11 cellular contexts compared by ENCODE assay signal in the genomic region with DNA sequence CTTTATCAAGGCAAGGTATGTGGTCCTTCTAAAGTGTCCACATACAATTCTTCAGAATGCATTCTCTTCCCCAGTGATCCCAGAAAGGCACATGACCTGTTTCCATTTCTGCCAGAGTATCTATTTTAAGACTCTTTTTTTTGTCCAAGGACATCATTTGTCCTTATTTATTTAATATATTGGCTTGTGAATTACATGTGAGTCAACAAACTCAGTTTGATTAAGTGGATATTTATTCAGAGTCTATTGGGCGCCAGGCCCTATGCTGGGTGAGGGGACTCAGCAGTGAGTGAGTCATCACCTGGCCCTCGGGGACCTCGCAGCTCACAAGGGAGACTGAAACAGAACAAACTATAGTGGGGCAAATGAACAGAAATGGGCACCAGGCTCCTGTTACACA.
A peak's percentile ranks its signal among the peaks of the same experiment; 100 is the strongest.
DNase-seq lines count a peak whose midpoint lies in the region; ATAC-seq and TF ChIP-seq lines count a peak whose summit lies in the region.
"Had no signal": no experiment of that assay in that cellular context is flagged by ENCODE, and none has a peak within 500 bp of the region (broad histone marks: within the 10 kb centered on the region; RNA-seq: fewer than 3 reads in every experiment).

No MANE protein-coding gene starts in this region.

- H3K4me1 ChIP-seq in BE2C, result peaks cover 2% of the 10 kb centered on the region; the same call in 1 of the 2 replicates

- no peaks in the 10 kb centered on the region for H3K27me3 Mint-ChIP-seq in stimulated activated naive CD8-positive, alpha-beta T cell treated with anti-CD3 and anti-CD28 coated beads, Interleukin-15, amount 100 ng/mL, for 72 hours

- DNase-seq in BE2C (peak; percentile 61), NCI-H2081 treated with DMSO at 0.1 percent for 48 hours (lab: John Stamatoyannopoulos, UW) (peak; percentile 7), choroid plexus epithelial cell (ENCODE audit: low read depth) (peak; percentile 28), myocyte (ENCODE audit: low read depth) (peak; percentile 22), OCI-M1 (lab: John Stamatoyannopoulos, UW) (no peak), NCI-H2196 (lab: John Stamatoyannopoulos, UW; ENCODE audit: unreplicated experiment) (no peak), islet precursor cell (no peak)
- no peak for DNase-seq in stimulated activated naive CD8-positive, alpha-beta T cell treated with anti-CD3 and anti-CD28 coated beads, Interleukin-15, amount 100 ng/mL, for 72 hours
- DNase-seq: GDM1, KG1 had no signal

- H3K36me3 ChIP-seq in BE2C, result no peaks in the 10 kb centered on the region

- no peaks in the 10 kb centered on the region for H3K4me1 Mint-ChIP-seq in stimulated activated naive CD8-positive, alpha-beta T cell treated with anti-CD3 and anti-CD28 coated beads, Interleukin-15, amount 100 ng/mL, for 72 hours

- H3K27ac Mint-ChIP-seq in stimulated activated naive CD8-positive, alpha-beta T cell treated with anti-CD3 and anti-CD28 coated beads, Interleukin-15, amount 100 ng/mL, for 72 hours, result no peak overlapping the region

- no peaks in the 10 kb centered on the region for H3K9me3 ChIP-seq in BE2C

- ATAC-seq in stimulated activated naive CD8-positive, alpha-beta T cell treated with anti-CD3 and anti-CD28 coated beads, Interleukin-15, amount 100 ng/mL, for 72 hours, result no peak
- ATAC-seq: sciatic nerve had no signal

- H3K27me3 ChIP-seq in BE2C, result no peaks in the 10 kb centered on the region

- H3K4me3 ChIP-seq in BE2C (ENCODE audit: low read depth, low read length) (no peak overlapping the region), choroid plexus epithelial cell (ENCODE audit: low read depth, low read length) (no peak overlapping the region)

- H3K4me3 Mint-ChIP-seq in stimulated activated naive CD8-positive, alpha-beta T cell treated with anti-CD3 and anti-CD28 coated beads, Interleukin-15, amount 100 ng/mL, for 72 hours, result no peak overlapping the region

- peaks cover 0 to 4% of the 10 kb centered on the region in 2 donors for H3K9me3 Mint-ChIP-seq in stimulated activated naive CD8-positive, alpha-beta T cell treated with anti-CD3 and anti-CD28 coated beads, Interleukin-15, amount 100 ng/mL, for 72 hours

- TF ChIP-seq CTCF in BE2C (IDR thresholded peaks at IDR 0.05; ENCODE audit: low read depth, low read length) (no peak), choroid plexus epithelial cell (conservative IDR thresholded peaks at IDR 0.05; ENCODE audit: low read depth, low read length) (no peak)

Comparison
In these comparisons a context has a peak if more than half of its experiments do, and no peak if none do; other contexts are left out.
1. DNase-seq: peak in BE2C (single experiment), NCI-H2081 treated with DMSO at 0.1 percent for 48 hours (single experiment), choroid plexus epithelial cell (single experiment) and myocyte (single experiment); none in OCI-M1 (single experiment), stimulated activated naive CD8-positive, alpha-beta T cell treated with anti-CD3 and anti-CD28 coated beads, Interleukin-15, amount 100 ng/mL, for 72 hours (0 of 2), NCI-H2196 (single experiment) and islet precursor cell (single experiment).